8 cellular contexts compared by ENCODE assay signal in genomic region chr4:6710282-6710681, GRCh38. TPM values are rescaled to one million over a fixed set of nuclear protein-coding genes. Genes with fewer than 3 reads are reported as not detected.
A peak's percentile ranks its signal among the peaks of the same experiment; 100 is the strongest.
DNase-seq lines count a peak whose midpoint lies in the region; ATAC-seq and TF ChIP-seq lines count a peak whose summit lies in the region.

No MANE protein-coding gene starts in this region.

- H3K27ac Mint-ChIP-seq in Caco-2 (ENCODE audit: unreplicated experiment) = peak overlapping the region; percentile 97
- peak overlapping the region; percentile 94 to 98 for H3K27ac Mint-ChIP-seq in natural killer cell treated with Interleukin-12 subunit alpha and Interleukin-12 subunit beta and Interleukin-15 and Interleukin-18, amount 100 ng/mL, for 72 hours

- no peak overlapping the region for H2BK20ac ChIP-seq in IMR-90 (ENCODE audit: low read depth, low read length)

- DNase-seq in Caco-2 = no peak
- no peak for DNase-seq in IMR-90
- no peak for DNase-seq in natural killer cell treated with Interleukin-12 subunit alpha and Interleukin-12 subunit beta and Interleukin-15 and Interleukin-18, amount 100 ng/mL, for 72 hours (ENCODE audit: low spot score)
- no peak for DNase-seq in globus pallidus (ENCODE audit: low spot score)
- DNase-seq in SKM-1 (lab: John Stamatoyannopoulos, UW; ENCODE audit: unreplicated experiment) = no peak
- no peak for DNase-seq in NCI-H1092 (lab: John Stamatoyannopoulos, UW)

- TF ChIP-seq POLR2A in IMR-90 (IDR thresholded peaks at IDR 0.05; ENCODE audit: low read depth, low read length) = no peak

- peak overlapping the region; percentile 26; the same call in 1 of the 2 replicates for H3K18ac ChIP-seq in IMR-90 (ENCODE audit: low read depth, low read length)

- WGBS in IMR-90 (ENCODE audit: extremely low coverage in 2 of 2, insufficient read length in 1 of 2), 2 experiments = no CpG with 5 or more reads among the region's 6 CpGs

- peak overlapping the region; percentile 94 for H2AFZ ChIP-seq in IMR-90 (replicated peaks; ENCODE audit: low read length, poor library complexity)

- peaks cover 25 to 45% of the 10 kb centered on the region in 2 experiments for H3K79me1 ChIP-seq in IMR-90 (ENCODE audit: low read depth in 1 of 2, low read length in 2 of 2)

- peaks cover 31% of the 10 kb centered on the region for H3K4me1 Mint-ChIP-seq in Caco-2 (ENCODE audit: low read depth, unreplicated experiment)
- H3K4me1 Mint-ChIP-seq in natural killer cell treated with Interleukin-12 subunit alpha and Interleukin-12 subunit beta and Interleukin-15 and Interleukin-18, amount 100 ng/mL, for 72 hours (ENCODE audit: low read depth in 2 of 2) = peaks cover 46 to 59% of the 10 kb centered on the region in 2 donors

- POLR2A ChIA-PET in Caco-2 (lab: Charles Lee) (interaction anchor here (0.8 to 1.5 kb wide), 3 partner anchors 36 to 183 kb away, joined by 3 to 4 read pairs (median 3); a partner anchor contains a TSS), IMR-90 (lab: Charles Lee; ENCODE audit: unreplicated experiment) (no interaction called here)

- H4K5ac ChIP-seq in IMR-90 (ENCODE audit: low read depth, low read length) = peak overlapping the region; percentile 89

- dilution Hi-C loops in IMR-90 (cut with HindIII; ENCODE audit: low sequenced_read_pairs, unreplicated experiment) = no loop called here

- H3K4me1 ChIP-seq in Caco-2 (peaks cover 9% of the 10 kb centered on the region), IMR-90 (ENCODE audit: control insufficient read depth, insufficient read depth, low read length) (peaks cover 1% of the 10 kb centered on the region)

- peak overlapping the region; percentile 90 for H3K14ac ChIP-seq in IMR-90 (replicated peaks; ENCODE audit: low read depth, low read length)

- peak overlapping the region; percentile 75 for H4K91ac ChIP-seq in IMR-90 (ENCODE audit: insufficient read depth, low read depth, low read length)

- CTCF ChIA-PET in Caco-2 (lab: Charles Lee) = interaction anchor here (1.0 to 3.4 kb wide), 3 partner anchors 10 to 361 kb away, joined by 3 to 11 read pairs (median 5); no protein-coding TSS in a partner anchor
- CTCF ChIA-PET in IMR-90 (lab: Yijun Ruan, JAX) = interaction anchor here (1.4 kb wide), 1 partner anchor 9 kb away, joined by 4 read pairs; no protein-coding TSS in a partner anchor

- H3K9me1 ChIP-seq in IMR-90 (ENCODE audit: insufficient read depth, low read length) = peaks cover 11% of the 10 kb centered on the region

- H3K4me2 ChIP-seq in IMR-90 (ENCODE audit: low read depth, low read length) = peak overlapping the region; percentile 96

- no peaks in the 10 kb centered on the region for H3K9me3 ChIP-seq in Caco-2
- H3K9me3 ChIP-seq in IMR-90 (ENCODE audit: control insufficient read depth, insufficient read depth, low read length) = no peaks in the 10 kb centered on the region

- in situ Hi-C loops in IMR-90 (cut with MboI; ENCODE audit: low sequenced_read_pairs) = no loop called here

- H4K20me1 ChIP-seq in IMR-90 (ENCODE audit: insufficient read depth, low read length) = peaks cover 15% of the 10 kb centered on the region; the same call in 1 of the 2 replicates

- peak overlapping the region; percentile 72 for H2AK5ac ChIP-seq in IMR-90 (ENCODE audit: low read depth, low read length)

- ATAC-seq in IMR-90 (ENCODE audit: low read depth) = peak; percentile 27
- peak in 1 of 2 donors; percentile 7 for ATAC-seq in natural killer cell treated with Interleukin-12 subunit alpha and Interleukin-12 subunit beta and Interleukin-15 and Interleukin-18, amount 100 ng/mL, for 72 hours
- no peak for ATAC-seq in HG03342 (IDR thresholded peaks at IDR 0.05; ENCODE audit: unreplicated experiment)

- H3K27me3 ChIP-seq in Caco-2 (replicated peaks; ENCODE audit: control insufficient read depth, insufficient read depth, low read length) (no peaks in the 10 kb centered on the region), IMR-90 (ENCODE audit: control insufficient read depth, insufficient read depth, low read length) (no peaks in the 10 kb centered on the region)

- 0 out of 2 replicates have a peak overlapping the region, but pooled peaks have one; percentile 9 for H2BK120ac ChIP-seq in IMR-90 (ENCODE audit: low read depth, low read length)

- TF ChIP-seq CTCF in Caco-2 (IDR thresholded peaks at IDR 0.05; ENCODE audit: insufficient read depth in 1 of 2, low read depth in 1 of 2, low read length in 1 of 2, severe bottlenecking in 1 of 2, unreplicated experiment in 1 of 2) (no peak), IMR-90 (conservative IDR thresholded peaks at IDR 0.05; ENCODE audit: low read depth, low read length) (no peak)

- H3K27ac ChIP-seq in IMR-90 (ENCODE audit: insufficient read depth, low read length) = peak overlapping the region; percentile 38
- H3K27ac ChIP-seq in cingulate gyrus (ENCODE audit: low read depth, low read length) = peak overlapping the region; percentile 71

- peak overlapping the region; percentile 78 for H3K9ac ChIP-seq in IMR-90 (ENCODE audit: low read depth, low read length)

- peak overlapping the region; percentile 88 for H3K23ac ChIP-seq in IMR-90 (ENCODE audit: low read depth, low read length)

- peak overlapping the region; percentile 2 for H2BK5ac ChIP-seq in IMR-90 (ENCODE audit: low read depth, low read length, poor library complexity, severe bottlenecking)

- TF ChIP-seq RAD21 in IMR-90 (IDR thresholded peaks at IDR 0.05; ENCODE audit: low read length) = no peak

- peak overlapping the region; percentile 93 for H3K4me3 Mint-ChIP-seq in Caco-2 (ENCODE audit: unreplicated experiment)
- H3K4me3 Mint-ChIP-seq in natural killer cell treated with Interleukin-12 subunit alpha and Interleukin-12 subunit beta and Interleukin-15 and Interleukin-18, amount 100 ng/mL, for 72 hours = peak overlapping the region; percentile 99

- H3K9me3 Mint-ChIP-seq in Caco-2 (ENCODE audit: unreplicated experiment) = no peaks in the 10 kb centered on the region
- H3K9me3 Mint-ChIP-seq in natural killer cell treated with Interleukin-12 subunit alpha and Interleukin-12 subunit beta and Interleukin-15 and Interleukin-18, amount 100 ng/mL, for 72 hours = no peaks in the 10 kb centered on the region

- intact Hi-C loops in Caco-2 (cut with micrococcal nuclease; ENCODE audit: unreplicated experiment) = no loop called here
- intact Hi-C loops in IMR-90 (cut with micrococcal nuclease) = no loop called here

- H3K56ac ChIP-seq in IMR-90 (ENCODE audit: extremely low read depth, insufficient read depth, low read length) = peak overlapping the region; percentile 42; the same call in 1 of the 2 replicates

- no peak overlapping the region for H2BK15ac ChIP-seq in IMR-90 (ENCODE audit: low read depth, low read length)

- H3K36me3 ChIP-seq in Caco-2 (ENCODE audit: control insufficient read depth, insufficient read depth, low read length) = no peaks in the 10 kb centered on the region
- H3K36me3 ChIP-seq in IMR-90 (ENCODE audit: control insufficient read depth, insufficient read depth, low read length) = peaks cover 5% of the 10 kb centered on the region

- H3K27me3 Mint-ChIP-seq in Caco-2 (ENCODE audit: insufficient read depth, unreplicated experiment) = no peaks in the 10 kb centered on the region
- no peaks in the 10 kb centered on the region for H3K27me3 Mint-ChIP-seq in natural killer cell treated with Interleukin-12 subunit alpha and Interleukin-12 subunit beta and Interleukin-15 and Interleukin-18, amount 100 ng/mL, for 72 hours

- peak overlapping the region; percentile 89 for H3K4ac ChIP-seq in IMR-90 (ENCODE audit: low read depth, low read length)

- H3K4me3 ChIP-seq in Caco-2 (ENCODE audit: low read depth, low read length) (peak overlapping the region; percentile 58), IMR-90 (ENCODE audit: insufficient read depth, low read depth, low read length) (peak overlapping the region; percentile 85)

- peaks cover 35% of the 10 kb centered on the region for H3K36me3 Mint-ChIP-seq in Caco-2 (ENCODE audit: insufficient read depth, unreplicated experiment)
- peaks cover 25% of the 10 kb centered on the region for H3K36me3 Mint-ChIP-seq in natural killer cell treated with Interleukin-12 subunit alpha and Interleukin-12 subunit beta and Interleukin-15 and Interleukin-18, amount 100 ng/mL, for 72 hours

- TSS peak; percentile 67 for BruUV-seq in Caco-2 (replicated peaks; lab: Mats Ljungman, UMichigan)
- BruUV-seq in IMR-90 (replicated peaks; lab: Mats Ljungman, UMichigan) = no TSS peak

- peak overlapping the region; percentile 57 for H2AK9ac ChIP-seq in IMR-90 (replicated peaks; ENCODE audit: low read depth, low read length, poor library complexity)

- H4K8ac ChIP-seq in IMR-90 (ENCODE audit: low read depth in 2 of 2, low read length in 2 of 2) = peak overlapping the region; percentile 96 to 98

TF ChIP-seq in IMR-90, 13 proteins besides CTCF, POLR2A, EP300 and RAD21 (continues in another document):
- TF ChIP-seq MAZ (IDR thresholded peaks at IDR 0.05; ENCODE audit: borderline replicate concordance, low read depth, low read length) (no peak), NFE2L2 (IDR thresholded peaks at IDR 0.05; ENCODE audit: low read depth, low read length) (no peak), MXI1 (IDR thresholded peaks at IDR 0.05; ENCODE audit: borderline replicate concordance, low read depth, low read length) (no peak), FOS (IDR thresholded peaks at IDR 0.05; ENCODE audit: low read depth, low read length) (no peak), SMC3 (IDR thresholded peaks at IDR 0.05; ENCODE audit: low read depth, low read length) (no peak)

RNA-seq across cellular contexts. Expression of gene MRFAP1L1, which starts 0.6 kb away (rescaled TPM):
- total RNA-seq in Caco-2 (2022) (46.4 and 47.5 TPM in 2 replicates), IMR-90 (2012; rRNA removed) (31.7 and 64.2 TPM in 2 replicates)
- polyA plus RNA-seq in IMR-90 (2012; rRNA removed) = 41.7 and 47.0 TPM in 2 replicates
- 21.2 and 35.5 TPM in 2 replicates for polyA plus RNA-seq in IMR-90 (2012; cell fraction: cytosol; rRNA removed)
- polyA plus RNA-seq in IMR-90 (2012; cell fraction: nucleus; rRNA removed; ENCODE audit: low replicate concordance) = 7.2 and 19.4 TPM in 2 replicates
- 10 to 100 TPM; 44.0 to 55.1 TPM for total RNA-seq in natural killer cell treated with Interleukin-12 subunit alpha and Interleukin-12 subunit beta and Interleukin-15 and Interleukin-18, amount 100 ng/mL, for 72 hours

RNA-seq across cellular contexts. Expression of gene BLOC1S4, which starts 5.7 kb away (rescaled TPM):
- total RNA-seq in Caco-2 (2022) (16.6 and 17.2 TPM in 2 replicates), IMR-90 (2012; rRNA removed) (8.8 and 13.3 TPM in 2 replicates)
- polyA plus RNA-seq in IMR-90 (2012; rRNA removed) = 22.1 and 24.2 TPM in 2 replicates
- 7.3 and 27.7 TPM in 2 replicates for polyA plus RNA-seq in IMR-90 (2012; cell fraction: cytosol; rRNA removed)
- polyA plus RNA-seq in IMR-90 (2012; cell fraction: nucleus; rRNA removed; ENCODE audit: low replicate concordance) = 8.6 and 17.4 TPM in 2 replicates
- 10 to 100 TPM; 15.9 to 16.7 TPM for total RNA-seq in natural killer cell treated with Interleukin-12 subunit alpha and Interleukin-12 subunit beta and Interleukin-15 and Interleukin-18, amount 100 ng/mL, for 72 hours

RNA-seq across cellular contexts. Expression of gene S100P, which starts 16.6 kb away (rescaled TPM):
- 70.8 and 96.9 TPM in 2 replicates for total RNA-seq in Caco-2 (2022)
- not detected in 2 replicates for total RNA-seq in IMR-90 (2012; rRNA removed)
- not detected in 2 replicates for polyA plus RNA-seq in IMR-90 (2012; rRNA removed)
- polyA plus RNA-seq in IMR-90 (2012; cell fraction: cytosol; rRNA removed) = not detected in 2 replicates
- polyA plus RNA-seq in IMR-90 (2012; cell fraction: nucleus; rRNA removed; ENCODE audit: low replicate concordance) = 0.06 TPM in 1 of 2 replicates, not detected in the other
- total RNA-seq in natural killer cell treated with Interleukin-12 subunit alpha and Interleukin-12 subunit beta and Interleukin-15 and Interleukin-18, amount 100 ng/mL, for 72 hours = 1 to 10 TPM; 4.5 to 5.1 TPM

Comparison
In these comparisons a context has a peak if more than half of its experiments do, and no peak if none do; other contexts are left out.
1. RNA of gene S100P, which starts 16.6 kb away (total RNA-seq): 70.8 to 96.9 TPM in Caco-2; 4.5 to 5.1 TPM in natural killer cell treated with Interleukin-12 subunit alpha and Interleukin-12 subunit beta and Interleukin-15 and Interleukin-18, amount 100 ng/mL, for 72 hours and not detected in IMR-90; every median in the first group is over 10 times any median in the second.